In genomic region chr7:7820409-7820808, GRCh38 we compare ENCODE assay signal across 17 cellular contexts.
DNase-seq lines count a peak whose midpoint lies in the region; ATAC-seq, FAIRE-seq and TF ChIP-seq lines count a peak whose summit lies in the region.
"Had no signal": no experiment of that assay in that cellular context is flagged by ENCODE, and none has a peak within 500 bp of the region (broad histone marks: within the 10 kb centered on the region; RNA-seq: fewer than 3 reads in every experiment).

No MANE protein-coding gene starts in this region.

- H3K9me3 ChIP-seq in iPS-18a (ENCODE audit: control insufficient read depth, low read depth, low read length), result no peaks in the 10 kb centered on the region
- H3K9me3 ChIP-seq: BE2C, MG63, Peyer's patch had no signal

- peaks cover 34% of the 10 kb centered on the region for H3K4me1 ChIP-seq in iPS-18a (ENCODE audit: control insufficient read depth, low read depth, low read length)
- H3K4me1 ChIP-seq: BE2C had no signal

- H3K36me3 ChIP-seq in iPS-18a (ENCODE audit: control insufficient read depth, low read depth, low read length), result no peaks in the 10 kb centered on the region
- H3K36me3 ChIP-seq: BE2C, MG63, Peyer's patch had no signal

- DNase-seq in GM12891 (ENCODE audit: insufficient read length, low spot score) (no peak), NCI-H69 (lab: John Stamatoyannopoulos, UW) (peak; percentile 31), AG20443 (ENCODE audit: low spot score) (no peak)
- DNase-seq in activated CD4-positive, alpha-beta T cell treated with anti-CD3 and anti-CD28 coated beads for 1 hour, result no peak
- DNase-seq: BE2C; CD4-positive, alpha-beta T cell; MG63; NCI-H2029 treated with DMSO at 0.1 percent for 48 hours; Peyer's patch; T-cell; T-helper 9 cell had no signal

- TF ChIP-seq POLR2A in GM12891 (IDR thresholded peaks at IDR 0.05; ENCODE audit: low read depth, low read length), result no peak

- H3K9ac ChIP-seq in iPS-18a (ENCODE audit: low read length), result no peak overlapping the region
- H3K9ac ChIP-seq: GM23248, KMS-11 had no signal

- H3K4me3 ChIP-seq in iPS-18a (ENCODE audit: low read length), result peak overlapping the region; percentile 31
- H3K4me3 ChIP-seq: GM23248, MG63, Peyer's patch had no signal

- FAIRE-seq in GM12891 (lab: Jason Lieb, UNC), result peak; percentile 54

- ATAC-seq in HG03354 (IDR thresholded peaks at IDR 0.05; ENCODE audit: poor library complexity, severe bottlenecking, unreplicated experiment), result peak; percentile 37
- ATAC-seq in GM21367 (IDR thresholded peaks at IDR 0.05; ENCODE audit: unreplicated experiment), result no peak
- ATAC-seq: Right ventricle myocardium inferior, T-cell had no signal

- no peak overlapping the region for H3K27ac ChIP-seq in iPS-18a (ENCODE audit: low read length)
- H3K27ac ChIP-seq: GM23248, KMS-11, Peyer's patch had no signal

- H3K27me3 ChIP-seq in iPS-18a (ENCODE audit: control insufficient read depth, insufficient read depth, low read length), result no peaks in the 10 kb centered on the region
- H3K27me3 ChIP-seq: BE2C, MG63, Peyer's patch had no signal

TF ChIP-seq in GM12891, 5 proteins besides CTCF, POLR2A, EP300 and RAD21:
- TF ChIP-seq POU2F2 (IDR thresholded peaks at IDR 0.05; ENCODE audit: low read depth, low read length) (no peak), TAF1 (IDR thresholded peaks at IDR 0.05; ENCODE audit: low read depth, low read length) (no peak), SPI1 (IDR thresholded peaks at IDR 0.05; ENCODE audit: low read depth, low read length) (no peak), PAX5 (IDR thresholded peaks at IDR 0.05; ENCODE audit: insufficient read depth, low read length, severe bottlenecking) (no peak)
TF ChIP-seq in GM12891: peak in this region for 0.
